Comparison of ENCODE assay signal across 8 cellular contexts in genomic region chr1:145859491-145860159, GRCh38. TPM values are rescaled to one million over a fixed set of nuclear protein-coding genes. Genes with fewer than 3 reads are reported as not detected.
DNase-seq lines count a peak whose midpoint lies in the region; TF ChIP-seq lines count a peak whose summit lies in the region.

No MANE protein-coding gene starts in this region.

- H2BK120ac ChIP-seq in H9 (ENCODE audit: low read depth, low read length, poor library complexity, severe bottlenecking) = no peak overlapping the region

- H3K4me1 Mint-ChIP-seq in H9 = peaks cover 7 to 14% of the 10 kb centered on the region in 2 experiments
- H3K4me1 Mint-ChIP-seq in activated naive CD4-positive, alpha-beta T cell treated with anti-CD3 and anti-CD28 coated beads for 36 hours (ENCODE audit: low read depth) = peaks cover 9% of the 10 kb centered on the region

- no peak overlapping the region for H2BK15ac ChIP-seq in H9 (ENCODE audit: low read depth, low read length)

- no peak overlapping the region for H2AK5ac ChIP-seq in H9 (ENCODE audit: insufficient read length, low read length)

- in situ Hi-C loops in G401 (cut with HindIII; ENCODE audit: low sequenced_read_pairs) = no loop called here

- peaks cover 25 to 30% (median 26%) of the 10 kb centered on the region in 3 experiments for H3K36me3 Mint-ChIP-seq in H9 (ENCODE audit: insufficient read depth in 1 of 3, low read depth in 3 of 3)
- H3K36me3 Mint-ChIP-seq in activated naive CD4-positive, alpha-beta T cell treated with anti-CD3 and anti-CD28 coated beads for 36 hours (ENCODE audit: low read depth) = peaks cover 3% of the 10 kb centered on the region

- H4K20me1 ChIP-seq in H9 (ENCODE audit: control insufficient read depth, insufficient read depth, insufficient read length) (no peaks in the 10 kb centered on the region), MM.1S (ENCODE audit: insufficient read depth, low read length) (no peaks in the 10 kb centered on the region)

- CTCF ChIA-PET in activated naive CD4-positive, alpha-beta T cell treated with anti-CD3 and anti-CD28 coated beads for 36 hours (lab: Charles Lee) = interaction anchor here (0.7 to 9.7 kb wide), 14 partner anchors 10 to 176 kb away, joined by 3 to 116 read pairs (median 4); partner anchors contain the start of genes LIX1L and NUDT17

- H3K27ac Mint-ChIP-seq in H9 = peak overlapping the region; percentile 93 to 96 (median 95)
- H3K27ac Mint-ChIP-seq in activated naive CD4-positive, alpha-beta T cell treated with anti-CD3 and anti-CD28 coated beads for 36 hours = peak overlapping the region; percentile 83

- H4K5ac ChIP-seq in H9 (ENCODE audit: insufficient read length, low read depth, low read length) = no peak overlapping the region

- no peak overlapping the region for H2BK5ac ChIP-seq in H9 (ENCODE audit: insufficient read length, low read length)

- H3K23ac ChIP-seq in H9 (ENCODE audit: insufficient read length, low read depth, low read length) = no peak overlapping the region

- H3K9me2 ChIP-seq in MM.1S (replicated peaks; ENCODE audit: insufficient read depth, low read length) = no peaks in the 10 kb centered on the region

- H3K79me2 ChIP-seq in H9 (ENCODE audit: insufficient read depth, low read length) = no peaks in the 10 kb centered on the region
- H3K79me2 ChIP-seq in MM.1S (ENCODE audit: low read length) = peaks cover 14% of the 10 kb centered on the region

- H2BK12ac ChIP-seq in H9 (ENCODE audit: insufficient read length, low read depth, low read length) = no peak overlapping the region

- H2AFZ ChIP-seq in H9 (ENCODE audit: low read length) = peak overlapping the region; percentile 53
- peak overlapping the region; percentile 99 for H2AFZ ChIP-seq in MM.1S (ENCODE audit: low read length)

- H3K4me1 ChIP-seq in H9 (ENCODE audit: insufficient read depth, low read length) (peaks cover 4% of the 10 kb centered on the region; the same call in 1 of the 2 replicates), MM.1S (ENCODE audit: low read length) (peaks cover 12% of the 10 kb centered on the region), SJCRH30 (0 out of 2 replicates have a peak, but pooled peaks cover 5% of the 10 kb centered on the region)

- H3K79me1 ChIP-seq in H9 (ENCODE audit: insufficient read depth, low read depth, low read length, poor library complexity, severe bottlenecking) = peaks cover 3% of the 10 kb centered on the region

- H3K27ac ChIP-seq in H9 (ENCODE audit: insufficient read length, low read depth, low read length) = no peak overlapping the region
- peak overlapping the region; percentile 33; the same call in 1 of the 2 replicates for H3K27ac ChIP-seq in MM.1S (ENCODE audit: low read length)
- peak overlapping the region; percentile 90 for H3K27ac ChIP-seq in SJCRH30
- peak overlapping the region; percentile 85 for H3K27ac ChIP-seq in temporal lobe (ENCODE audit: low read depth, low read length)

- intact Hi-C loops in activated naive CD4-positive, alpha-beta T cell treated with anti-CD3 and anti-CD28 coated beads for 36 hours (cut with micrococcal nuclease) = loop anchor here (1.0 to 2.0 kb wide), 5 partner anchors 8 to 59 kb away; partner anchors contain the start of genes ANKRD35 and PEX11B

- TF ChIP-seq CTCF in H9 (conservative IDR thresholded peaks at IDR 0.05) (no peak; the same call in 2 of the 3 replicates), MM.1S (IDR thresholded peaks at IDR 0.05; ENCODE audit: low read length) (no peak)

- peaks cover 3% of the 10 kb centered on the region; the same call in 1 of the 2 replicates for H3K27me3 Mint-ChIP-seq in H9 (ENCODE audit: low read depth)
- no peaks in the 10 kb centered on the region for H3K27me3 Mint-ChIP-seq in activated naive CD4-positive, alpha-beta T cell treated with anti-CD3 and anti-CD28 coated beads for 36 hours (ENCODE audit: low read depth)

- no peaks in the 10 kb centered on the region for H3K23me2 ChIP-seq in H9 (ENCODE audit: insufficient read length, low read depth, low read length, poor library complexity, severe bottlenecking)

- DNase-seq in G401 (ENCODE audit: low spot score) = peak; percentile 81
- peak; percentile 88 for DNase-seq in H9
- peak; percentile 90 for DNase-seq in MM.1S
- peak; percentile 88 to 89 for DNase-seq in SJCRH30
- DNase-seq in activated naive CD4-positive, alpha-beta T cell treated with anti-CD3 and anti-CD28 coated beads for 36 hours = peak; percentile 83
- DNase-seq in germinal center (ENCODE audit: low spot score) = peak; percentile 89
- DNase-seq in nucleus accumbens (lab: John Stamatoyannopoulos, UW) = peak in 54 of 56 donors; percentile 32 to 88 (median 71)

- H3T11ph ChIP-seq in H9 (ENCODE audit: low read length) = no peak overlapping the region

- no peaks in the 10 kb centered on the region for H3K27me3 ChIP-seq in H9 (ENCODE audit: insufficient read depth, low read length)
- peaks cover 7% of the 10 kb centered on the region; the same call in 1 of the 2 replicates for H3K27me3 ChIP-seq in MM.1S (replicated peaks; ENCODE audit: insufficient read depth, low read length)
- no peaks in the 10 kb centered on the region for H3K27me3 ChIP-seq in SJCRH30

- H4K91ac ChIP-seq in H9 (ENCODE audit: insufficient read length, low read depth, low read length) = no peak overlapping the region

- H3K4me2 ChIP-seq in H9 (ENCODE audit: insufficient read depth, insufficient read length, low read length) (peak overlapping the region; percentile 86), MM.1S (ENCODE audit: low read depth, low read length) (peak overlapping the region; percentile 94)

- H2BK20ac ChIP-seq in H9 (ENCODE audit: low read depth, low read length, poor library complexity, severe bottlenecking) = no peak overlapping the region

- H3F3A ChIP-seq in MM.1S (ENCODE audit: insufficient read depth, low read length) = peaks cover 9% of the 10 kb centered on the region

- peaks cover 4 to 5% of the 10 kb centered on the region in 2 experiments; a peak in 4 of 5 replicates for H3K9me3 Mint-ChIP-seq in H9
- peaks cover 2% of the 10 kb centered on the region for H3K9me3 Mint-ChIP-seq in activated naive CD4-positive, alpha-beta T cell treated with anti-CD3 and anti-CD28 coated beads for 36 hours

- peak overlapping the region; percentile 92 to 97 for H3K4me3 Mint-ChIP-seq in H9
- H3K4me3 Mint-ChIP-seq in activated naive CD4-positive, alpha-beta T cell treated with anti-CD3 and anti-CD28 coated beads for 36 hours = peak overlapping the region; percentile 87

- no peak overlapping the region for H3K4ac ChIP-seq in H9 (ENCODE audit: low read depth, low read length)

- H3K14ac ChIP-seq in H9 (ENCODE audit: insufficient read depth, low read length) = peak overlapping the region; percentile 26; the same call in 1 of the 2 replicates

- WGBS in H9 (ENCODE audit: extremely low coverage, insufficient read length, low lambda C conversion rate) = no CpG with 5 or more reads among the region's 44 CpGs

- no peak overlapping the region for H4K8ac ChIP-seq in H9 (replicated peaks; ENCODE audit: insufficient read length, low read depth, low read length)

- H3K36me3 ChIP-seq in MM.1S (replicated peaks; ENCODE audit: insufficient read depth, low read length) = no peaks in the 10 kb centered on the region
- peaks cover 7% of the 10 kb centered on the region for H3K36me3 ChIP-seq in SJCRH30

- H3K4me3 ChIP-seq in MM.1S (ENCODE audit: low read length) = peak overlapping the region; percentile 90
- H3K4me3 ChIP-seq in SJCRH30 = peak overlapping the region; percentile 89

- H3K9ac ChIP-seq in H9 (ENCODE audit: extremely low read depth, insufficient read length, low read length) (peak overlapping the region; percentile 55), MM.1S (ENCODE audit: low read length) (peak overlapping the region; percentile 57)

- peak overlapping the region; percentile 54 for H3K18ac ChIP-seq in H9 (ENCODE audit: insufficient read length, low read depth, low read length)

- H3K9me3 ChIP-seq in H9 (ENCODE audit: control insufficient read depth, low read depth, low read length) = no peaks in the 10 kb centered on the region
- H3K9me3 ChIP-seq in MM.1S (replicated peaks; ENCODE audit: insufficient read depth, low read length) = no peaks in the 10 kb centered on the region
- H3K9me3 ChIP-seq in SJCRH30 (replicated peaks) = no peaks in the 10 kb centered on the region

- H3K56ac ChIP-seq in H9 (ENCODE audit: insufficient read length, low read depth, low read length) = no peak overlapping the region

RNA-seq across cellular contexts. Expression of gene PIAS3, which starts 0.7 kb away (rescaled TPM):
- 10.3 and 14.1 TPM in 2 replicates for total RNA-seq in G401 (2014; rRNA removed; shearing (Covaris generic))
- total RNA-seq in H9 (2021) = 33.9 TPM in 2 replicates
- 18.8 and 19.7 TPM in 2 replicates for total RNA-seq in SJCRH30 (2014; rRNA removed; shearing (Covaris generic))
- total RNA-seq in activated naive CD4-positive, alpha-beta T cell treated with anti-CD3 and anti-CD28 coated beads for 36 hours = 10 to 100 TPM; 19.1 to 19.6 TPM
- 8.4 TPM for total RNA-seq in temporal lobe

RNA-seq across cellular contexts. Expression of gene NUDT17, which starts 14.2 kb away (rescaled TPM):
- 3.1 and 3.6 TPM in 2 replicates for total RNA-seq in G401 (2014; rRNA removed; shearing (Covaris generic))
- 3.0 and 4.0 TPM in 2 replicates for total RNA-seq in H9 (2021)
- 1.1 and 1.2 TPM in 2 replicates for total RNA-seq in SJCRH30 (2014; rRNA removed; shearing (Covaris generic))
- 1 to 10 TPM; 3.2 to 3.4 TPM for total RNA-seq in activated naive CD4-positive, alpha-beta T cell treated with anti-CD3 and anti-CD28 coated beads for 36 hours
- 4.2 TPM for total RNA-seq in temporal lobe

RNA-seq across cellular contexts. Expression of gene ANKRD35, which starts 26.0 kb away (rescaled TPM):
- total RNA-seq in G401 (2014; rRNA removed; shearing (Covaris generic)) = not detected in 2 replicates
- 0.18 and 0.28 TPM in 2 replicates for total RNA-seq in H9 (2021)
- not detected in 2 replicates for total RNA-seq in SJCRH30 (2014; rRNA removed; shearing (Covaris generic))
- under 1 TPM; 0.19 to 0.20 TPM for total RNA-seq in activated naive CD4-positive, alpha-beta T cell treated with anti-CD3 and anti-CD28 coated beads for 36 hours
- 1.7 TPM for total RNA-seq in temporal lobe

RNA-seq across cellular contexts. Expression of gene POLR3C, which starts 35.6 kb away (rescaled TPM):
- total RNA-seq in G401 (2014; rRNA removed; shearing (Covaris generic)) = 12.0 and 28.1 TPM in 2 replicates
- total RNA-seq in H9 (2021) (33.4 and 37.2 TPM in 2 replicates), temporal lobe (23.6 TPM)
- total RNA-seq in SJCRH30 (2014; rRNA removed; shearing (Covaris generic)) = 27.4 and 28.5 TPM in 2 replicates
- 10 to 100 TPM; 18.8 to 19.2 TPM for total RNA-seq in activated naive CD4-positive, alpha-beta T cell treated with anti-CD3 and anti-CD28 coated beads for 36 hours

RNA-seq across cellular contexts. Expression of gene RNF115, which starts 35.7 kb away (rescaled TPM):
- total RNA-seq in G401 (2014; rRNA removed; shearing (Covaris generic)) = 8.6 and 8.9 TPM in 2 replicates
- 10.8 and 11.0 TPM in 2 replicates for total RNA-seq in H9 (2021)
- total RNA-seq in SJCRH30 (2014; rRNA removed; shearing (Covaris generic)) = 9.0 and 10.0 TPM in 2 replicates
- 1 to 10 TPM; 7.5 to 8.0 TPM for total RNA-seq in activated naive CD4-positive, alpha-beta T cell treated with anti-CD3 and anti-CD28 coated beads for 36 hours
- 19.9 TPM for total RNA-seq in temporal lobe
